ENCODE assay signal across 2 cellular contexts in the genomic region with DNA sequence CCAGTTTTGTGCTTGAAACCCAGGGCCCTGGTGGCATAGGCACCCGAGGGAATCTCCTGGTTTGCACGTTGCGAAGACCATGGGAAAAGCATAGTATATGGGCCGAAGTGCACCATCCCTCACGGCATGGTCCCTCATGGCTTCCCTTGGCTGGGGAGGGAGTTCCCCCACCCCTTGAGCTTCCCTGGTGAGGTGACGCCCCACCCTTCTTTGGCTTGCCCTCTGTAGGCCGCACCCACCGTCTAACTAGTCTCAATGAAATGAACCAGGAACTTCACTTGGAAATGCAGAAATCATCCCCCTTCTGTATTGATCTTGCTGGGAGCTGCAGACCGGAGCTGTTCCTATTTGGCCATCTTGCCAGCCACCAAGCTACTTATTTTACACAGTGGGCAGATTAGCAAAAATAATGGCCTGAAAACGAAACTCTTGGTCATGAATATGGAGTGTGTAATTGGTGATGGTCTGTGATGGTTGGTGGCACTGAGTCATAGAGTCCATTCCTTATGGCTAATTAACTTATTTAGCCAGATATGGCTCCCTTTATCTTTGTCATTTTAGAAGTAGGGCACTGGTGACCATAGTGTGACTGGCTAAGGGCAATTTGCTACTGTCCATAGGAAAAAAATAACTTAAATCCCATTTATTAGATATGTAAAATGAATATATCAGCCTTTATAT.
TF ChIP-seq lines count a peak whose summit lies in the region.

No MANE protein-coding gene starts in this region.

TF ChIP-seq in GM23338, 12 proteins besides CTCF, POLR2A, EP300 and RAD21:
- TF ChIP-seq EZH2 (IDR thresholded peaks at IDR 0.05; ENCODE audit: low read depth, unreplicated experiment) (no peak), POLR2AphosphoS5 (IDR thresholded peaks at IDR 0.05; ENCODE audit: low read depth) (no peak)

TF ChIP-seq in K562, 482 proteins besides CTCF, POLR2A, EP300 and RAD21:
- TF ChIP-seq LEF1 (IDR thresholded peaks at IDR 0.05) (no peak), HDAC3 (IDR thresholded peaks at IDR 0.05; ENCODE audit: borderline replicate concordance, partially characterized antibody) (no peak)
